26 cellular contexts compared by ENCODE assay signal in the genomic region with DNA sequence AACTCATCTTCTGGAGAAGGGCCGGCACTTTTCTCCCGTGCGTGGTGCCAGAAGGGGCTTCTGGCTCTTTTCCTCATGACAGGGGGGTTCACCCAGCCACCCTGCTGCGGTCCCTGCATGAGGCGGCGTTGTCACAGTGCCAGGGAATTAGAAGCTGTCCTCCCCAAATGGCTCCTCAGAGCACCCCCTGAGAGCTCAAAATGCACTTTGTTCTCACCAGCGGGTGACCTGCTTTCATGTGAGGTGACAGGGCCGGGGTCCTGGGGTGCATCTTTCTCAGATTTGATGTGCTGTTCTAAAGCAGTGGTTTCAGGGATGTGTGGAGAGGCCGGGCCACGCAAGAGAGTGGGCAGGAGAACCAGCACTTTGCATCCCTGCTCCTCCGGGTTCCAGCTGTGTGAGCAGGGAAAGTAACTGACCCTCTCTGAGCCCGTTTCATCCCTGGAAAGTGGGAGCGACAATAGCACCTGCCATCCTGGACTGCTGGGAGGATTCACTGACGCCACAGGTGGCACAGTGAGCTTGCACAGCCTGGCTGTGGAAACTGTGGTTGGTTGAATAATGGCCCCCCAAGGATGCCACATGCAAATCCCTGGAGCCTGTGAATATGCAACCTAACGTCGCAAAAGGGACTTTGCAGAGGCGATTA.
DNase-seq lines count a peak whose midpoint lies in the region; ATAC-seq, FAIRE-seq and TF ChIP-seq lines count a peak whose summit lies in the region.
"Had no signal": no experiment of that assay in that cellular context is flagged by ENCODE, and none has a peak within 500 bp of the region (broad histone marks: within the 10 kb centered on the region; RNA-seq: fewer than 3 reads in every experiment).

No MANE protein-coding gene starts in this region.

- no peak for ATAC-seq in SK-N-SH treated with all-trans-retinoic acid at 6 μM for 48 hours
- no peak for ATAC-seq in activated T-cell treated with anti-CD3 and anti-CD28 coated beads, Interleukin-2, amount 50 U/mL, for 4 hours
- ATAC-seq: Panc1 had no signal

- TF ChIP-seq EP300 in SK-N-SH (IDR thresholded peaks at IDR 0.05; ENCODE audit: borderline replicate concordance in 1 of 2, low read depth in 1 of 2, low read length in 1 of 2) (no peak), sigmoid colon (IDR thresholded peaks at IDR 0.05) (no peak)

- H3K79me2 ChIP-seq in SK-N-SH (ENCODE audit: insufficient read depth) (0 out of 2 replicates have a peak, but pooled peaks cover 4% of the 10 kb centered on the region), Karpas-422 (ENCODE audit: low read length) (no peaks in the 10 kb centered on the region)

- TF ChIP-seq POLR2A in sigmoid colon (IDR thresholded peaks at IDR 0.05): no peak

- H2BK15ac ChIP-seq in neuronal stem cell (ENCODE audit: low read length): no peak overlapping the region

- no peak overlapping the region for H3K14ac ChIP-seq in neuronal stem cell (ENCODE audit: low read length)

- H3K4me1 Mint-ChIP-seq in activated T-cell treated with anti-CD3 and anti-CD28 coated beads, Interleukin-2, amount 50 U/mL, for 4 hours (ENCODE audit: low read depth): no peaks in the 10 kb centered on the region

- no peak overlapping the region for H2BK5ac ChIP-seq in neuronal stem cell (ENCODE audit: low read length)

- CTCF ChIA-PET in SK-N-SH (lab: Yijun Ruan, JAX): no interaction called here

- no peaks in the 10 kb centered on the region for H3K27me3 ChIP-seq in SK-N-SH (ENCODE audit: insufficient read depth)
- no peaks in the 10 kb centered on the region for H3K27me3 ChIP-seq in bronchial epithelial cell (ENCODE audit: control insufficient read depth, insufficient read depth, low read length)
- peaks cover 0 to 31% (median 0%) of the 10 kb centered on the region in 3 experiments for H3K27me3 ChIP-seq in neuronal stem cell (ENCODE audit: control insufficient read depth in 3 of 3, insufficient read depth in 3 of 3, low read depth in 1 of 3, low read length in 3 of 3)
- H3K27me3 ChIP-seq in sigmoid colon: peaks cover 7 to 74% (median 13%) of the 10 kb centered on the region in 3 donors
- H3K27me3 ChIP-seq in Karpas-422 (ENCODE audit: low read length): no peaks in the 10 kb centered on the region
- H3K27me3 ChIP-seq: BLaER1 treated with 17β-estradiol and CSF1 and Interleukin-3, amounts not matched to agents 10 nM and 100 nM had no signal

- no peaks in the 10 kb centered on the region for H3K79me1 ChIP-seq in neuronal stem cell (ENCODE audit: low read depth, low read length)

- H2AK5ac ChIP-seq in neuronal stem cell (ENCODE audit: low read depth, low read length): no peak overlapping the region

- FAIRE-seq in bronchial epithelial cell (lab: Jason Lieb, UNC): peak; percentile 73
- FAIRE-seq: G401.6, GM12892, GM18507 had no signal

- no peak overlapping the region for H3K4me3 Mint-ChIP-seq in activated T-cell treated with anti-CD3 and anti-CD28 coated beads, Interleukin-2, amount 50 U/mL, for 4 hours
- H3K4me3 Mint-ChIP-seq: CD4-positive, alpha-beta memory T cell; H9 had no signal

- peaks cover 7% of the 10 kb centered on the region for H3K27me3 Mint-ChIP-seq in activated T-cell treated with anti-CD3 and anti-CD28 coated beads, Interleukin-2, amount 50 U/mL, for 4 hours (ENCODE audit: low read depth)

- intact Hi-C loops in sigmoid colon (cut with DNase I): no loop called here

- no peak for TF ChIP-seq RAD21 in SK-N-SH (IDR thresholded peaks at IDR 0.05; ENCODE audit: low read length)

- no peak overlapping the region for H4K8ac ChIP-seq in neuronal stem cell (ENCODE audit: low read depth, low read length)

- peak overlapping the region in 1 of 2 experiments; percentile 31; a peak in 1 of 4 replicates for H3K27ac ChIP-seq in SK-N-SH (ENCODE audit: low read depth in 2 of 2, low read length in 1 of 2)
- H3K27ac ChIP-seq in neuronal stem cell (replicated peaks; ENCODE audit: low read length): no peak overlapping the region
- peak overlapping the region in 1 of 4 donors; percentile 9 for H3K27ac ChIP-seq in sigmoid colon
- H3K27ac ChIP-seq in Karpas-422 (ENCODE audit: low read length): no peak overlapping the region
- H3K27ac ChIP-seq: 22Rv1; BLaER1 treated with 17β-estradiol and CSF1 and Interleukin-3, amounts not matched to agents 10 nM and 100 nM; GM23248; HL-60; KMS-11 had no signal

- H3K4me1 ChIP-seq in SK-N-SH (ENCODE audit: control insufficient read depth in 1 of 2, insufficient read depth in 2 of 2, low read depth in 1 of 2, low read length in 1 of 2): peaks cover 0 to 22% of the 10 kb centered on the region in 2 experiments; a peak in 1 of 4 replicates
- peaks cover 0 to 8% of the 10 kb centered on the region in 2 donors for H3K4me1 ChIP-seq in neuronal stem cell (ENCODE audit: control insufficient read depth in 2 of 2, insufficient read depth in 1 of 2, low read depth in 1 of 2, low read length in 2 of 2)
- H3K4me1 ChIP-seq in sigmoid colon: peaks cover 0 to 9% (median 0%) of the 10 kb centered on the region in 4 donors
- H3K4me1 ChIP-seq in Karpas-422 (ENCODE audit: low read length): no peaks in the 10 kb centered on the region

- H4K91ac ChIP-seq in neuronal stem cell (ENCODE audit: low read depth, low read length, poor library complexity): no peak overlapping the region

- 74% methylated on average over 16 of the region's 17 CpGs for WGBS in SK-N-SH (ENCODE audit: low lambda C conversion rate)
- WGBS in neuronal stem cell (ENCODE audit: extremely low coverage in 2 of 2, insufficient read length in 2 of 2, insufficient replicate concordance in 1 of 2), 2 donors: no CpG with 5 or more reads among the region's 17 CpGs
- 76 to 78% methylated on average over 17 of the region's 17 CpGs for WGBS in sigmoid colon, 2 donors

- no peak overlapping the region for H3K4ac ChIP-seq in neuronal stem cell (ENCODE audit: low read length)

- no peak overlapping the region for H2BK120ac ChIP-seq in neuronal stem cell (ENCODE audit: low read depth, low read length)

- no peaks in the 10 kb centered on the region for H3K9me3 ChIP-seq in SK-N-SH
- H3K9me3 ChIP-seq in neuronal stem cell (replicated peaks in 1 of 2; ENCODE audit: control insufficient read depth in 2 of 2, insufficient read depth in 1 of 2, low read depth in 1 of 2, low read length in 2 of 2): peaks cover 0 to 6% of the 10 kb centered on the region in 2 donors
- peaks cover 0 to 1% (median 0%) of the 10 kb centered on the region in 4 donors for H3K9me3 ChIP-seq in sigmoid colon
- no peaks in the 10 kb centered on the region for H3K9me3 ChIP-seq in Karpas-422 (ENCODE audit: low read length)

- H2AFZ ChIP-seq in SK-N-SH (ENCODE audit: low read depth) (peak overlapping the region; percentile 67; the same call in 1 of the 2 replicates), neuronal stem cell (ENCODE audit: low read length) (no peak overlapping the region), Karpas-422 (ENCODE audit: low read length) (no peak overlapping the region)
- H2AFZ ChIP-seq: GM23248 had no signal

- no peaks in the 10 kb centered on the region for H3K36me3 Mint-ChIP-seq in activated T-cell treated with anti-CD3 and anti-CD28 coated beads, Interleukin-2, amount 50 U/mL, for 4 hours (ENCODE audit: insufficient read depth)
- H3K36me3 Mint-ChIP-seq: CD4-positive, alpha-beta memory T cell had no signal

- POLR2A ChIA-PET in SK-N-SH (lab: Yijun Ruan, JAX): no interaction called here

- peaks cover 25% of the 10 kb centered on the region for H3F3A ChIP-seq in SK-N-SH (replicated peaks; ENCODE audit: insufficient read depth)

- H3K23ac ChIP-seq in neuronal stem cell (ENCODE audit: low read depth, low read length, poor library complexity): peak overlapping the region; percentile 38

- TF ChIP-seq CTCF in SK-N-SH (IDR thresholded peaks at IDR 0.05) (no peak), bronchial epithelial cell (IDR thresholded peaks at IDR 0.05; ENCODE audit: insufficient read depth, low read length, severe bottlenecking) (no peak), sigmoid colon (IDR thresholded peaks at IDR 0.05) (no peak)

- H3K4me2 ChIP-seq in SK-N-SH: peak overlapping the region; percentile 39; the same call in 1 of the 2 replicates
- no peak overlapping the region for H3K4me2 ChIP-seq in neuronal stem cell (ENCODE audit: insufficient read depth, low read length, poor library complexity, severe bottlenecking)
- no peak overlapping the region for H3K4me2 ChIP-seq in Karpas-422 (ENCODE audit: low read depth, low read length, poor library complexity, severe bottlenecking)
- H3K4me2 ChIP-seq: KMS-11 had no signal

- H3K9ac ChIP-seq in SK-N-SH (no peak overlapping the region), neuronal stem cell (ENCODE audit: low read depth, low read length, poor library complexity) (no peak overlapping the region), Karpas-422 (ENCODE audit: low read length) (no peak overlapping the region)
- H3K9ac ChIP-seq: BLaER1 treated with 17β-estradiol and CSF1 and Interleukin-3, amounts not matched to agents 10 nM and 100 nM; GM23248; KMS-11 had no signal

- H3K9me2 ChIP-seq in SK-N-SH: no peaks in the 10 kb centered on the region
- H3K9me2 ChIP-seq in Karpas-422 (replicated peaks; ENCODE audit: insufficient read depth, low read length): no peaks in the 10 kb centered on the region

- H3K4me3 ChIP-seq in SK-N-SH (ENCODE audit: low read depth in 2 of 2, low read length in 1 of 2) (no peak overlapping the region), bronchial epithelial cell (ENCODE audit: low read depth, low read length) (no peak overlapping the region), neuronal stem cell (ENCODE audit: low read length in 2 of 2) (no peak overlapping the region), sigmoid colon (no peak overlapping the region), Karpas-422 (ENCODE audit: low read length) (no peak overlapping the region)
- H3K4me3 ChIP-seq: BLaER1 treated with 17β-estradiol and CSF1 and Interleukin-3, amounts not matched to agents 10 nM and 100 nM; GM23248 had no signal

- no peaks in the 10 kb centered on the region for H3K36me3 ChIP-seq in SK-N-SH (replicated peaks in 1 of 2; ENCODE audit: control insufficient read depth in 1 of 2, insufficient read depth in 2 of 2, low read length in 1 of 2)
- no peaks in the 10 kb centered on the region for H3K36me3 ChIP-seq in bronchial epithelial cell (ENCODE audit: control insufficient read depth, insufficient read depth, low read length)
- no peaks in the 10 kb centered on the region for H3K36me3 ChIP-seq in neuronal stem cell (replicated peaks in 1 of 2; ENCODE audit: control insufficient read depth in 2 of 2, insufficient read depth in 2 of 2, low read length in 2 of 2)
- no peaks in the 10 kb centered on the region for H3K36me3 ChIP-seq in sigmoid colon
- H3K36me3 ChIP-seq in Karpas-422 (ENCODE audit: insufficient read depth, low read length): no peaks in the 10 kb centered on the region
- H3K36me3 ChIP-seq: BLaER1 treated with 17β-estradiol and CSF1 and Interleukin-3, amounts not matched to agents 10 nM and 100 nM had no signal

- DNase-seq in SK-N-SH: no peak
- no peak for DNase-seq in bronchial epithelial cell (ENCODE audit: low read depth)
- no peak for DNase-seq in neuronal stem cell (ENCODE audit: low spot score)
- DNase-seq in smooth muscle cell of the brain vasculature (ENCODE audit: low read depth, low spot score): peak; percentile 73
- no peak for DNase-seq in sigmoid colon
- DNase-seq in activated T-cell treated with anti-CD3 and anti-CD28 coated beads, Interleukin-2, amount 50 U/mL, for 4 hours: no peak
- no peak for DNase-seq in Karpas-422
- DNase-seq: ACHN; CD4-positive, alpha-beta memory T cell; GM23248; H9; NCI-H1105; NCI-H2029 treated with DMSO at 0.1 percent for 48 hours; NCI-H2171; NCI-H345; NCI-H524 treated with DMSO at 0.1 percent for 48 hours; NCI-H82 had no signal

- no peak overlapping the region for H2BK12ac ChIP-seq in neuronal stem cell (ENCODE audit: low read length)

- no peak overlapping the region for H3K18ac ChIP-seq in neuronal stem cell (ENCODE audit: low read length)

- H4K20me1 ChIP-seq in SK-N-SH (ENCODE audit: insufficient read depth) (no peaks in the 10 kb centered on the region), Karpas-422 (ENCODE audit: insufficient read depth, low read depth, low read length) (no peaks in the 10 kb centered on the region)
- H4K20me1 ChIP-seq: BLaER1 treated with 17β-estradiol and CSF1 and Interleukin-3, amounts not matched to agents 10 nM and 100 nM had no signal

- no peaks in the 10 kb centered on the region for H3K9me3 Mint-ChIP-seq in activated T-cell treated with anti-CD3 and anti-CD28 coated beads, Interleukin-2, amount 50 U/mL, for 4 hours
